ENCODE assay signal across 18 cellular contexts in genomic region chrX:134658421-134658896, GRCh38. TPM values are rescaled to one million over a fixed set of nuclear protein-coding genes. Genes with fewer than 3 reads are reported as not detected.
A peak's percentile ranks its signal among the peaks of the same experiment; 100 is the strongest.
DNase-seq lines count a peak whose midpoint lies in the region; ATAC-seq and TF ChIP-seq lines count a peak whose summit lies in the region.
"Had no signal": no experiment of that assay in that cellular context is flagged by ENCODE, and none has a peak within 500 bp of the region (broad histone marks: within the 10 kb centered on the region; RNA-seq: fewer than 3 reads in every experiment).

PLAC1 (minus strand) TSS chrX:134658471; CDS start chrX:134566682, 91,789 bp downstream.

- no peaks in the 10 kb centered on the region for H4K20me1 ChIP-seq in PC-9 (ENCODE audit: insufficient read depth)

- DNase-seq in DMS53 (lab: John Stamatoyannopoulos, UW) (peak; percentile 49), DMS53 treated with DMSO at 0.1 percent for 48 hours (lab: John Stamatoyannopoulos, UW; ENCODE audit: unreplicated experiment) (no peak), NCI-H2227 treated with DMSO at 0.1 percent for 48 hours (lab: John Stamatoyannopoulos, UW) (peak; percentile 16), PC-9 (peak in 1 of 2 experiments; percentile 70), mesenchymal stem cell (no peak), Kasumi-1 (lab: John Stamatoyannopoulos, UW) (no peak), tibial nerve (ENCODE audit: low spot score in 2 of 2) (no peak)
- DNase-seq: 8988T, C1 segment of cervical spinal cord, DMS 273 treated with DMSO at 0.1 percent for 48 hours, H9, MV-4-11, NCI-H1436 treated with DMSO at 0.1 percent for 48 hours, NCI-H2107, NCI-H510A, Peyer's patch, SHP77 had no signal

- peak within 1 kb of the TSS; percentile 63 for H2AFZ ChIP-seq in PC-9
- H2AFZ ChIP-seq in mesenchymal stem cell (ENCODE audit: low read depth, low read length) = no peak within 1 kb of the TSS

- no peak within 1 kb of the TSS for H4K8ac ChIP-seq in mesenchymal stem cell (ENCODE audit: low read length)

- H2BK12ac ChIP-seq in mesenchymal stem cell (ENCODE audit: low read length in 2 of 2) = peak within 1 kb of the TSS in 1 of 2 experiments; percentile 84

- intact Hi-C loops in PC-9 (cut with micrococcal nuclease; ENCODE audit: unreplicated experiment) = no loop called here

- H2BK5ac ChIP-seq in mesenchymal stem cell (ENCODE audit: low read depth, low read length, poor library complexity, severe bottlenecking) = no peak within 1 kb of the TSS

- H2AK5ac ChIP-seq in mesenchymal stem cell (ENCODE audit: low read length, severe bottlenecking) = no peak within 1 kb of the TSS

- H4K91ac ChIP-seq in mesenchymal stem cell (ENCODE audit: low read length) = peak within 1 kb of the TSS; percentile 27

- peak within 1 kb of the TSS; percentile 73 to 79 for H3K18ac ChIP-seq in mesenchymal stem cell (ENCODE audit: low read depth in 1 of 2, low read length in 2 of 2)

- no peak for TF ChIP-seq POLR2A in tibial nerve (IDR thresholded peaks at IDR 0.05)

- POLR2A ChIA-PET in PC-9 (lab: Charles Lee; ENCODE audit: unreplicated experiment) = interaction anchor here (0.7 kb wide), 1 partner anchor 1724 kb away, joined by 4 read pairs; no protein-coding TSS in a partner anchor

- no peak within 1 kb of the TSS for H3K4ac ChIP-seq in mesenchymal stem cell (ENCODE audit: low read depth in 1 of 2, low read length in 2 of 2)

- H3K14ac ChIP-seq in mesenchymal stem cell (ENCODE audit: low read length in 2 of 2) = no peak within 1 kb of the TSS

- CTCF ChIA-PET in PC-9 (lab: Charles Lee) = no interaction called here

- H3K79me2 ChIP-seq in PC-9 (ENCODE audit: low read depth) = no peaks in the 10 kb centered on the region

- H3K4me2 ChIP-seq in PC-9 (peak within 1 kb of the TSS; percentile 45), mesenchymal stem cell (ENCODE audit: low read length, poor library complexity, severe bottlenecking) (no peak within 1 kb of the TSS)

- H3K36me3 ChIP-seq in PC-9 (ENCODE audit: low read depth) (no peaks in the 10 kb centered on the region), mesenchymal stem cell (ENCODE audit: control insufficient read depth in 1 of 2, insufficient read depth in 2 of 2, low read depth in 1 of 2, low read length in 2 of 2) (no peaks in the 10 kb centered on the region), tibial nerve (no peaks in the 10 kb centered on the region)
- H3K36me3 ChIP-seq: Peyer's patch had no signal

- no peak within 1 kb of the TSS for H3K23ac ChIP-seq in mesenchymal stem cell (ENCODE audit: low read length in 2 of 2)

- H3K27ac ChIP-seq in PC-9 (peak within 1 kb of the TSS; percentile 65), mesenchymal stem cell (ENCODE audit: low read length, poor library complexity, severe bottlenecking) (no peak within 1 kb of the TSS), tibial nerve (no peak within 1 kb of the TSS)
- H3K27ac ChIP-seq: Peyer's patch had no signal

- no TSS peak for BruUV-seq in PC-9 (replicated peaks; lab: Mats Ljungman, UMichigan)

- ATAC-seq in HG03571 (IDR thresholded peaks at IDR 0.05; ENCODE audit: unreplicated experiment) = no peak

- no peaks in the 10 kb centered on the region for H3K9me2 ChIP-seq in PC-9 (ENCODE audit: insufficient read depth)

- TF ChIP-seq CTCF in PC-9 (conservative IDR thresholded peaks at IDR 0.05) (no peak), tibial nerve (IDR thresholded peaks at IDR 0.05) (no peak)

- no peaks in the 10 kb centered on the region for H3K79me1 ChIP-seq in mesenchymal stem cell (replicated peaks; ENCODE audit: low read length, poor library complexity, severe bottlenecking)

- no peak for TF ChIP-seq EP300 in tibial nerve (IDR thresholded peaks at IDR 0.05)

- H3K9me3 ChIP-seq in PC-9 (ENCODE audit: insufficient read depth, low read depth) (no peaks in the 10 kb centered on the region), mesenchymal stem cell (ENCODE audit: control insufficient read depth, low read length) (no peaks in the 10 kb centered on the region), tibial nerve (no peaks in the 10 kb centered on the region)
- H3K9me3 ChIP-seq: Peyer's patch had no signal

- H3K27me3 ChIP-seq in PC-9 (ENCODE audit: insufficient read depth, low read depth) (no peaks in the 10 kb centered on the region), mesenchymal stem cell (ENCODE audit: control insufficient read depth in 1 of 2, insufficient read depth in 1 of 2, low read length in 2 of 2) (peaks cover 0 to 15% of the 10 kb centered on the region in 2 experiments), tibial nerve (peaks cover 0 to 4% of the 10 kb centered on the region in 2 donors)
- H3K27me3 ChIP-seq: Peyer's patch had no signal

- no peak within 1 kb of the TSS for H3K9ac ChIP-seq in mesenchymal stem cell (ENCODE audit: low read length)

- H2BK15ac ChIP-seq in mesenchymal stem cell (ENCODE audit: low read depth, poor library complexity, severe bottlenecking) = no peak within 1 kb of the TSS

- H3K4me3 ChIP-seq in PC-9 (no peak within 1 kb of the TSS), mesenchymal stem cell (ENCODE audit: insufficient read depth in 1 of 2, low read depth in 1 of 2, low read length in 2 of 2) (no peak within 1 kb of the TSS), tibial nerve (no peak within 1 kb of the TSS)
- H3K4me3 ChIP-seq: Peyer's patch had no signal

- WGBS in mesenchymal stem cell = 100% methylated on average over 1 of the region's 3 CpGs
- WGBS in tibial nerve, 2 donors = 80 to 85% methylated on average over 3 of the region's 3 CpGs

- H3F3A ChIP-seq in PC-9 (ENCODE audit: insufficient read depth, low read depth) = no peaks in the 10 kb centered on the region; the same call in 1 of the 2 replicates

- H2BK120ac ChIP-seq in mesenchymal stem cell (ENCODE audit: low read depth, low read length) = peak within 1 kb of the TSS; percentile 49

- H3K4me1 ChIP-seq in PC-9 (replicated peaks; ENCODE audit: insufficient read depth) = peaks cover 34% of the 10 kb centered on the region
- no peaks in the 10 kb centered on the region for H3K4me1 ChIP-seq in mesenchymal stem cell (ENCODE audit: control insufficient read depth, insufficient read depth, low read depth, low read length)
- H3K4me1 ChIP-seq in tibial nerve = no peaks in the 10 kb centered on the region
- H3K4me1 ChIP-seq: Peyer's patch had no signal

RNA-seq across cellular contexts. Expression of gene PLAC1, which starts in this region (rescaled TPM):
- total RNA-seq in PC-9 (2021) = 0.58 and 2.1 TPM in 2 replicates
- polyA plus RNA-seq in mesenchymal stem cell (2013, experiment 1 of 2) = 0.41 TPM
- polyA plus RNA-seq in mesenchymal stem cell (2013, experiment 2 of 2) = 0.42 TPM
- total RNA-seq in tibial nerve = not detected
- total RNA-seq: Peyer's patch had no signal

Comparison
In these comparisons a context has a peak if more than half of its experiments do, and no peak if none do; other contexts are left out.
1. DNase-seq: peak in DMS53 (single experiment) and NCI-H2227 treated with DMSO at 0.1 percent for 48 hours (single experiment); none in DMS53 treated with DMSO at 0.1 percent for 48 hours (single experiment), mesenchymal stem cell (single experiment), Kasumi-1 (0 of 2) and tibial nerve (0 of 2).